ENCODE assay signal across 8 cellular contexts in genomic region chr4:15003441-15003890, GRCh38. TPM values are rescaled to one million over a fixed set of nuclear protein-coding genes. Genes with fewer than 3 reads are reported as not detected.
DNase-seq lines count a peak whose midpoint lies in the region; ATAC-seq and TF ChIP-seq lines count a peak whose summit lies in the region.

No MANE protein-coding gene starts in this region.

- TF ChIP-seq CTCF in body of pancreas (IDR thresholded peaks at IDR 0.05) = peak in 2 of 7 experiments; percentile 2

- DNase-seq in NCI-H1105 (lab: John Stamatoyannopoulos, UW) = peak; percentile 5
- no peak for DNase-seq in NCI-H1105 treated with DMSO at 0.1 percent for 48 hours (lab: John Stamatoyannopoulos, UW)
- peak; percentile 28 for DNase-seq in SW480 (ENCODE audit: low spot score)
- peak; percentile 68 to 73 (median 70) for DNase-seq in body of pancreas
- DNase-seq in iris pigment epithelial cell (ENCODE audit: low read depth) = peak; percentile 54
- peak in 3 of 4 experiments; percentile 31 to 46 (median 45) for DNase-seq in stimulated activated CD4-positive, alpha-beta T cell treated with anti-CD3 and anti-CD28 coated beads, Interleukin-1b, Interleukin-23, amount 100 ng/mL, for 24 hours (ENCODE audit: low read depth in 4 of 4, low spot score in 1 of 4)
- DNase-seq in globus pallidus (ENCODE audit: low spot score) = no peak

- peaks cover 27% of the 10 kb centered on the region for H3K4me1 ChIP-seq in body of pancreas

- no peaks in the 10 kb centered on the region for H3K9me3 ChIP-seq in body of pancreas

- no peaks in the 10 kb centered on the region for H3K36me3 ChIP-seq in body of pancreas (replicated peaks in 1 of 2; ENCODE audit: insufficient read depth in 1 of 2, low read depth in 2 of 2)

- H3K27me3 ChIP-seq in body of pancreas = no peaks in the 10 kb centered on the region

- H3K4me3 ChIP-seq in body of pancreas = peak overlapping the region; percentile 84 to 91

- 0 to 1% methylated on average over 23 to 58 of the region's 58 CpGs for WGBS in body of pancreas, 2 donors

- H3K27ac ChIP-seq in body of pancreas = peak overlapping the region; percentile 100

- peak; percentile 16 for ATAC-seq in HG02943 (IDR thresholded peaks at IDR 0.05; ENCODE audit: low read depth, unreplicated experiment)
- peak; percentile 33 for ATAC-seq in body of pancreas

- intact Hi-C loops in body of pancreas (cut with DNase I) = no loop called here

- peak in 1 of 3 donors; percentile 13 for TF ChIP-seq POLR2A in body of pancreas (IDR thresholded peaks at IDR 0.05)

RNA-seq across cellular contexts. Expression of gene CPEB2, which starts 1.2 kb away (rescaled TPM):
- total RNA-seq in body of pancreas = 1 to 10 TPM; 6.6 to 8.0 TPM

Comparison
In these comparisons a context has a peak if more than half of its experiments do, and no peak if none do; other contexts are left out.
1. DNase-seq: peak in NCI-H1105 (single experiment), SW480 (single experiment), body of pancreas (4 of 4), iris pigment epithelial cell (single experiment) and stimulated activated CD4-positive, alpha-beta T cell treated with anti-CD3 and anti-CD28 coated beads, Interleukin-1b, Interleukin-23, amount 100 ng/mL, for 24 hours (3 of 4); none in NCI-H1105 treated with DMSO at 0.1 percent for 48 hours (single experiment) and globus pallidus (single experiment).